1 cellular context compared by ENCODE assay signal in the genomic region with DNA sequence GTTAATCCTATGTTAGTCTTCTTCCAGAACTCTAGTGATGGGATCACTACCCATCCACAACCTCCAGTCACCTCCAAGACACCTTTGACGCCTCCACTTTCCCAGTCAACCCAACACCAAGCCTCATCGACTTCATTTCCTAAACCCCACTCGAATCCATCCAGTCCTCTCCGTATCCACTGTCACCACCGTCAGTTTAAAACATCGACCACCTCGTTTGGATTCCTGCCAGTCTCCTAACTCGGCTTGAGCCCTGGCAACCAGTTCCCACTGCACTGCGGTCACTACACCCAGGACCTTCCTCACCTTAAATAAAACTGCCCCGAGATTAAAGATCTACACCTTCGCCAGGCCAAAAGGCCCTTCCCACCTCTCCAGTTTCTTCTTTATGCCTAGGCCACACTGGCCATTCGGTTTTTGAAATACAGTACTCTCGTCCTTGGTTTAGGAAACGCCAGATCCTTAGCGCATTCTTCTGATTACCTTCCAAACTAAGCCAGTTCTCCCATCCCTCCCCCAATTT.
TF ChIP-seq lines count a peak whose summit lies in the region.

No MANE protein-coding gene starts in this region.

TF ChIP-seq in SK-N-SH treated with all-trans-retinoic acid at 6 μM for 48 hours, 23 proteins besides CTCF, POLR2A, EP300 and RAD21 (continued from another document):
- TF ChIP-seq, protein P1, sequence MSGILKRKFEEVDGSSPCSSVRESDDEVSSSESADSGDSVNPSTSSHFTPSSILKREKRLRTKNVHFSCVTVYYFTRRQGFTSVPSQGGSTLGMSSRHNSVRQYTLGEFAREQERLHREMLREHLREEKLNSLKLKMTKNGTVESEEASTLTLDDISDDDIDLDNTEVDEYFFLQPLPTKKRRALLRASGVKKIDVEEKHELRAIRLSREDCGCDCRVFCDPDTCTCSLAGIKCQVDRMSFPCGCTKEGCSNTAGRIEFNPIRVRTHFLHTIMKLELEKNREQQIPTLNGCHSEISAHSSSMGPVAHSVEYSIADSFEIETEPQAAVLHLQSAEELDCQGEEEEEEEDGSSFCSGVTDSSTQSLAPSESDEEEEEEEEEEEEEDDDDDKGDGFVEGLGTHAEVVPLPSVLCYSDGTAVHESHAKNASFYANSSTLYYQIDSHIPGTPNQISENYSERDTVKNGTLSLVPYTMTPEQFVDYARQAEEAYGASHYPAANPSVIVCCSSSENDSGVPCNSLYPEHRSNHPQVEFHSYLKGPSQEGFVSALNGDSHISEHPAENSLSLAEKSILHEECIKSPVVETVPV (CRISPR knock-in tag; IDR thresholded peaks at IDR 0.05), result no peak
- no peak for TF ChIP-seq TCF4 (CRISPR knock-in tag; IDR thresholded peaks at IDR 0.05; ENCODE audit: borderline replicate concordance)
- TF ChIP-seq ESRRG (CRISPR knock-in tag; IDR thresholded peaks at IDR 0.05), result no peak
